ENCODE assay signal across 10 cellular contexts in genomic region chr15:74108611-74109010, GRCh38. TPM values are rescaled to one million over a fixed set of nuclear protein-coding genes. Genes with fewer than 3 reads are reported as not detected.
DNase-seq lines count a peak whose midpoint lies in the region; ATAC-seq and TF ChIP-seq lines count a peak whose summit lies in the region.
"Not testable (repeated sequence)": the region's sequence is repeated elsewhere in the genome, so short reads cannot be mapped to it uniquely, and the experiment has no call there.
"Had no signal": no experiment of that assay in that cellular context is flagged by ENCODE, and none has a peak within 500 bp of the region (broad histone marks: within the 10 kb centered on the region; RNA-seq: fewer than 3 reads in every experiment).

No MANE protein-coding gene starts in this region.

- H3K27ac Mint-ChIP-seq in GM23338: not testable (repeated sequence)

- H3K9me2 ChIP-seq in GM23338 (ENCODE audit: insufficient read depth); MM.1S (replicated peaks; ENCODE audit: insufficient read depth, low read length): not testable (repeated sequence)

- H3K79me2 ChIP-seq in GM23338 (replicated peaks; ENCODE audit: insufficient read depth); MM.1S (ENCODE audit: low read length); smooth muscle cell (ENCODE audit: low read depth): not testable (repeated sequence)

- POLR2A ChIA-PET in A673 (lab: Charles Lee; ENCODE audit: low non-redundant PET): not testable (repeated sequence)

- 93% methylated on average over 6 of the region's 6 CpGs for WGBS in smooth muscle cell (ENCODE audit: low lambda C conversion rate)

- TF ChIP-seq CTCF in A673 (conservative IDR thresholded peaks at IDR 0.05; ENCODE audit: low read depth, low read length) (peak; percentile 31; the same call in 1 of the 2 replicates), GM06990 (IDR thresholded peaks at IDR 0.05; ENCODE audit: insufficient read depth, low read length, poor library complexity, severe bottlenecking) (peak; percentile 24), GM23338 (conservative IDR thresholded peaks at IDR 0.05; ENCODE audit: low read depth in 2 of 2) (peak; percentile 55 to 60), MM.1S (IDR thresholded peaks at IDR 0.05; ENCODE audit: low read length) (peak; percentile 17), VCaP (conservative IDR thresholded peaks at IDR 0.05) (peak; percentile 10; the same call in 1 of the 2 replicates), brain microvascular endothelial cell (IDR thresholded peaks at IDR 0.05; ENCODE audit: low read depth, low read length, missing control alignments) (peak; percentile 18), foreskin keratinocyte (conservative IDR thresholded peaks at IDR 0.05) (peak; percentile 16), smooth muscle cell (IDR thresholded peaks at IDR 0.05; ENCODE audit: borderline replicate concordance, insufficient read depth, poor library complexity, severe bottlenecking) (peak; percentile 23)

- H3K4me2 ChIP-seq in GM23338; MM.1S (ENCODE audit: low read depth, low read length); smooth muscle cell: not testable (repeated sequence)

- not testable (repeated sequence) for H3K27ac ChIP-seq in A673 (ENCODE audit: low read depth, low read length, poor library complexity, severe bottlenecking); GM23338 (ENCODE audit: low read depth); MM.1S (ENCODE audit: low read length); VCaP; brain microvascular endothelial cell; foreskin keratinocyte; smooth muscle cell (ENCODE audit: low read depth)

- not testable (repeated sequence) for H3K36me3 Mint-ChIP-seq in GM23338 (ENCODE audit: low read depth)

- not testable (repeated sequence) for H3K4me3 ChIP-seq in A673 (ENCODE audit: low read depth, low read length, poor library complexity, severe bottlenecking); GM06990 (replicated peaks; ENCODE audit: low read depth, low read length); GM23338; MM.1S (ENCODE audit: low read length); brain microvascular endothelial cell (ENCODE audit: low read depth, low read length); smooth muscle cell

- not testable (repeated sequence) for H3K36me3 ChIP-seq in A673 (ENCODE audit: insufficient read depth, low read length, poor library complexity, severe bottlenecking); GM06990 (ENCODE audit: control insufficient read depth, insufficient read depth, low read length); GM23338 (ENCODE audit: insufficient read depth); MM.1S (replicated peaks; ENCODE audit: insufficient read depth, low read length); brain microvascular endothelial cell (replicated peaks); smooth muscle cell (ENCODE audit: low read depth)

- not testable (repeated sequence) for H4K20me1 ChIP-seq in GM23338 (replicated peaks; ENCODE audit: insufficient read depth); MM.1S (ENCODE audit: insufficient read depth, low read length); smooth muscle cell (ENCODE audit: low read depth)

- not testable (repeated sequence) for H3K4me3 Mint-ChIP-seq in GM23338

- H3K4me1 Mint-ChIP-seq in GM23338: not testable (repeated sequence)

- intact Hi-C loops in A673 (cut with micrococcal nuclease; ENCODE audit: unreplicated experiment): not testable (repeated sequence)

- peaks cover 13% of the 10 kb centered on the region for H3K9me3 Mint-ChIP-seq in GM23338

- in situ Hi-C loops in brain microvascular endothelial cell (cut with HindIII; ENCODE audit: low pct_ligation_motif_present, low sequenced_read_pairs): loop anchor here (25.0 kb wide), 1 partner anchor 204 kb away; no protein-coding TSS in a partner anchor

- BruUV-seq in A673 (replicated peaks; lab: Mats Ljungman, UMichigan): not testable (repeated sequence)

- H3F3A ChIP-seq in GM23338 (replicated peaks; ENCODE audit: low read depth); MM.1S (ENCODE audit: insufficient read depth, low read length); smooth muscle cell (ENCODE audit: low read depth): not testable (repeated sequence)

- not testable (repeated sequence) for H3K9me3 ChIP-seq in A673 (ENCODE audit: low read depth, low read length, poor library complexity, severe bottlenecking); MM.1S (replicated peaks; ENCODE audit: insufficient read depth, low read length); smooth muscle cell (replicated peaks; ENCODE audit: low read depth)

- CTCF ChIA-PET in A673 (lab: Charles Lee): not testable (repeated sequence)

- H3K9ac ChIP-seq in MM.1S (ENCODE audit: low read length); smooth muscle cell (ENCODE audit: low read depth): not testable (repeated sequence)

- peak; percentile 82 for ATAC-seq in GM23338
- ATAC-seq in foreskin keratinocyte: not testable (repeated sequence)

- H3K27me3 ChIP-seq in A673 (replicated peaks; ENCODE audit: insufficient read depth, low read depth, low read length, poor library complexity); GM06990 (replicated peaks; ENCODE audit: control insufficient read depth, insufficient read depth, low read length); GM23338 (ENCODE audit: insufficient read depth); MM.1S (replicated peaks; ENCODE audit: insufficient read depth, low read length); brain microvascular endothelial cell (replicated peaks); foreskin keratinocyte; smooth muscle cell (ENCODE audit: low read depth): not testable (repeated sequence)

- not testable (repeated sequence) for DNase-seq in A673 (ENCODE audit: low spot score); GM06990 (ENCODE audit: extremely low read depth, insufficient read length); MM.1S; brain microvascular endothelial cell; foreskin keratinocyte; smooth muscle cell (lab: John Stamatoyannopoulos, UW; ENCODE audit: unreplicated experiment)
- DNase-seq in GM23338 (ENCODE audit: low spot score): peak; percentile 43

- H3K27me3 Mint-ChIP-seq in GM23338 (ENCODE audit: insufficient read depth, low read depth, poor library complexity): not testable (repeated sequence)

- not testable (repeated sequence) for H2AFZ ChIP-seq in GM23338; MM.1S (ENCODE audit: low read length); smooth muscle cell (ENCODE audit: low read depth)

- H3K4me1 ChIP-seq in A673 (ENCODE audit: insufficient read depth, low read length, poor library complexity, severe bottlenecking); GM23338 (ENCODE audit: insufficient read depth); MM.1S (ENCODE audit: low read length); foreskin keratinocyte; smooth muscle cell (ENCODE audit: low read depth): not testable (repeated sequence)

RNA-seq across cellular contexts. Expression of gene ISLR2, which starts 21.8 kb away (rescaled TPM):
- 0.48 and 0.64 TPM in 2 replicates for total RNA-seq in A673 (2021)
- 0.21 and 0.27 TPM in 2 replicates for total RNA-seq in GM23338 (2014; rRNA removed; shearing (Covaris generic))
- 0.13 and 0.59 TPM in 2 replicates for polyA plus RNA-seq in GM23338 (2016; fragmentation: Nextera tagmentation; extraction: Ambion mirVana)
- total RNA-seq in foreskin keratinocyte: not detected in 2 replicates
- polyA plus RNA-seq in foreskin keratinocyte: not detected in 2 replicates
- total RNA-seq in smooth muscle cell: 3.8 and 5.2 TPM in 2 replicates
- polyA plus RNA-seq in smooth muscle cell: 2.0 and 3.0 TPM in 2 replicates
- total RNA-seq: A172, H4 had no signal

RNA-seq across cellular contexts. Expression of gene GOLGA6A, which starts 26.3 kb away (rescaled TPM):
- not detected in 2 replicates for total RNA-seq in A673 (2021)
- 2.1 and 7.5 TPM in 2 replicates for total RNA-seq in GM23338 (2014; rRNA removed; shearing (Covaris generic))
- 0.18 and 0.57 TPM in 2 replicates for polyA plus RNA-seq in GM23338 (2016; fragmentation: Nextera tagmentation; extraction: Ambion mirVana)
- total RNA-seq in foreskin keratinocyte: not detected in 2 replicates
- polyA plus RNA-seq in foreskin keratinocyte: not detected in 2 replicates
- 0.09 and 0.13 TPM in 2 replicates for total RNA-seq in smooth muscle cell
- 0.14 TPM in 1 of 2 replicates, not detected in the other for polyA plus RNA-seq in smooth muscle cell
- total RNA-seq: A172, H4 had no signal
